In the genomic region with DNA sequence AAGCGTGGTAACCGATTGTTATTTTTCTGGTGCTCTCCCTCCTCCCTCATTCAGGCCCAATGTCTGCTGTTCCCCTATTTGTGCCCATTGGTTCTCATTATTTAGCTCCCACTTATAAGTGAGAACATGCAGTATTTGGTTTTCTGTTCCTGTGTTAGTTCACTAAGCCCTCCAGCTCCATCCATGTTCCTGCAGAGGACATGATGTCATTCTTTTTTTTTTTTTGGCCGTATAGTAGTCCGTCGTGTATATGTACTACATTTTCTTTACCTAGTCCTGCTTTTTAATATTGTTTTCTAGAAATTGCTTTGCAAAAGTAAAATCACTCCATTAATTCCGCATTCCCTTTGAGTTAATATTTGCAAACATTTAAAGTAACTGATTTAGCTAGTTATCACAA, we compare ENCODE assay signal across 11 cellular contexts.
"Had no signal": no experiment of that assay in that cellular context is flagged by ENCODE, and none has a peak within 500 bp of the region (broad histone marks: within the 10 kb centered on the region; RNA-seq: fewer than 3 reads in every experiment).

No MANE protein-coding gene starts in this region.

- H3K27ac Mint-ChIP-seq: GM23338, HFFc6 had no signal

- H3K4me1 ChIP-seq: HAP-1 had no signal

- DNase-seq: GM23248, GOT3, H7, H9, HCEC 1CT, HFFc6 had no signal

- H3K9me3 Mint-ChIP-seq: GM23338, H9, HFFc6 had no signal

- H3K4me2 ChIP-seq: GM23338 had no signal

- ATAC-seq: GM23338, HCT116 had no signal

- H3K4me3 ChIP-seq: GM23248, GM23338, HAP-1 had no signal

- FAIRE-seq: H1, H54 had no signal

- H3K9me3 ChIP-seq: HAP-1 had no signal

- H2AFZ ChIP-seq: GM23248, GM23338 had no signal

- H3K9ac ChIP-seq: GM23248 had no signal

- H3K4me3 Mint-ChIP-seq: GM23338, H9, HFFc6 had no signal

- H3K27ac ChIP-seq: GM23248 had no signal
